Comparison of ENCODE assay signal across 1 cellular context in the genomic region with DNA sequence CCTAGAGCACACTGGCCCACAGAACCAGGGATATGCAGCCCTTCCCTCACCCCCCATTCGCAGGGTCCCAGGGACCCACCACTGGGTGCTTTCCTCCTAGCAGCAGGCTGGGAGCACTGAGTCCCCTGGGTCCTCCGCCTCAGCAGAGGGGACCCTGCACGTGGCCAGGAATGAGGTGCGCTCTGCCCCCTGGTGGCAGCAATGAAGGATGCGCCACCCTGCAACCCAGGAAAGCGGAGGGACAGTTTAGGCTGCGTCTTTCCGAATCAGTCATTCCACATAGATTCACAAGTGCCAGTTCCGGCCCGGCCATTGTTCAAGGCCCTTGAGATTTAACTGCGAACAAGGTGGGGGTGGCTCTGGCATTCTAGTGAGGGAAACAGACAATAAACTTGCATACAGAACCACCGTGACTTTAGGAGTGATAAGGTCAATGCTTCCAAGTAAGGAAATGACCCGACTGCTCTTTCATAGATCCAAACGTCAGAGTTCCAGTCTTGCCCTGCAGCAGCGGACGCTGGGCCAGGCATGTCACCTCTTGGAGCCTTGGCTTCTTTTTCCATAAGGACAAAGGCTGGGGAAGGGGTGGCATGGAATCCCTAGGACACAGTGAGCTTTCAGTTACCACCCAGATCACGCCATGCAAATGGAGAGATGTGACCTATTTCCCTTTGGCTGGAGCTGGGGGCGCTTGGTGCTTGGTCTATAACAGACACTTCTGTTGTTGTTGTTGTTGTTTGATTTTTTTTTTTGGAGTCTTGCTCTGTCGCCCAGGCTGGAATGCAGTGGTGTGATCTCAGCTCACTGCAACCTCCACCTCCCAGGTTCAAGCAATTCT.
A peak's percentile ranks its signal among the peaks of the same experiment; 100 is the strongest.
TF ChIP-seq lines count a peak whose summit lies in the region.

No MANE protein-coding gene starts in this region.

TF ChIP-seq in SK-N-SH, 30 proteins besides CTCF, POLR2A, EP300 and RAD21 (continued from another document):
- TF ChIP-seq, protein P1, sequence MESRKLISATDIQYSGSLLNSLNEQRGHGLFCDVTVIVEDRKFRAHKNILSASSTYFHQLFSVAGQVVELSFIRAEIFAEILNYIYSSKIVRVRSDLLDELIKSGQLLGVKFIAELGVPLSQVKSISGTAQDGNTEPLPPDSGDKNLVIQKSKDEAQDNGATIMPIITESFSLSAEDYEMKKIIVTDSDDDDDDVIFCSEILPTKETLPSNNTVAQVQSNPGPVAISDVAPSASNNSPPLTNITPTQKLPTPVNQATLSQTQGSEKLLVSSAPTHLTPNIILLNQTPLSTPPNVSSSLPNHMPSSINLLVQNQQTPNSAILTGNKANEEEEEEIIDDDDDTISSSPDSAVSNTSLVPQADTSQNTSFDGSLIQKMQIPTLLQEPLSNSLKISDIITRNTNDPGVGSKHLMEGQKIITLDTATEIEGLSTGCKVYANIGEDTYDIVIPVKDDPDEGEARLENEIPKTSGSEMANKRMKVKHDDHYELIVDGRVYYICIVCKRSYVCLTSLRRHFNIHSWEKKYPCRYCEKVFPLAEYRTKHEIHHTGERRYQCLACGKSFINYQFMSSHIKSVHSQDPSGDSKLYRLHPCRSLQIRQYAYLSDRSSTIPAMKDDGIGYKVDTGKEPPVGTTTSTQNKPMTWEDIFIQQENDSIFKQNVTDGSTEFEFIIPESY (IDR thresholded peaks at IDR 0.05; ENCODE audit: borderline replicate concordance, low read depth): no peak
- no peak for TF ChIP-seq ELF1 (IDR thresholded peaks at IDR 0.05)
- TF ChIP-seq, protein P2, sequence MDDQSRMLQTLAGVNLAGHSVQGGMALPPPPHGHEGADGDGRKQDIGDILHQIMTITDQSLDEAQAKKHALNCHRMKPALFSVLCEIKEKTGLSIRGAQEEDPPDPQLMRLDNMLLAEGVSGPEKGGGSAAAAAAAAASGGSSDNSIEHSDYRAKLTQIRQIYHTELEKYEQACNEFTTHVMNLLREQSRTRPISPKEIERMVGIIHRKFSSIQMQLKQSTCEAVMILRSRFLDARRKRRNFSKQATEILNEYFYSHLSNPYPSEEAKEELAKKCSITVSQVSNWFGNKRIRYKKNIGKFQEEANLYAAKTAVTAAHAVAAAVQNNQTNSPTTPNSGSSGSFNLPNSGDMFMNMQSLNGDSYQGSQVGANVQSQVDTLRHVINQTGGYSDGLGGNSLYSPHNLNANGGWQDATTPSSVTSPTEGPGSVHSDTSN (IDR thresholded peaks at IDR 0.05): no peak
- TF ChIP-seq, protein P3, sequence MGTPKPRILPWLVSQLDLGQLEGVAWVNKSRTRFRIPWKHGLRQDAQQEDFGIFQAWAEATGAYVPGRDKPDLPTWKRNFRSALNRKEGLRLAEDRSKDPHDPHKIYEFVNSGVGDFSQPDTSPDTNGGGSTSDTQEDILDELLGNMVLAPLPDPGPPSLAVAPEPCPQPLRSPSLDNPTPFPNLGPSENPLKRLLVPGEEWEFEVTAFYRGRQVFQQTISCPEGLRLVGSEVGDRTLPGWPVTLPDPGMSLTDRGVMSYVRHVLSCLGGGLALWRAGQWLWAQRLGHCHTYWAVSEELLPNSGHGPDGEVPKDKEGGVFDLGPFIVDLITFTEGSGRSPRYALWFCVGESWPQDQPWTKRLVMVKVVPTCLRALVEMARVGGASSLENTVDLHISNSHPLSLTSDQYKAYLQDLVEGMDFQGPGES (IDR thresholded peaks at IDR 0.05; ENCODE audit: low read depth, low read length): no peak
- no peak for TF ChIP-seq NFIC (IDR thresholded peaks at IDR 0.05; ENCODE audit: borderline replicate concordance)
- TF ChIP-seq, protein P4, sequence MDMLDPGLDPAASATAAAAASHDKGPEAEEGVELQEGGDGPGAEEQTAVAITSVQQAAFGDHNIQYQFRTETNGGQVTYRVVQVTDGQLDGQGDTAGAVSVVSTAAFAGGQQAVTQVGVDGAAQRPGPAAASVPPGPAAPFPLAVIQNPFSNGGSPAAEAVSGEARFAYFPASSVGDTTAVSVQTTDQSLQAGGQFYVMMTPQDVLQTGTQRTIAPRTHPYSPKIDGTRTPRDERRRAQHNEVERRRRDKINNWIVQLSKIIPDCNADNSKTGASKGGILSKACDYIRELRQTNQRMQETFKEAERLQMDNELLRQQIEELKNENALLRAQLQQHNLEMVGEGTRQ (IDR thresholded peaks at IDR 0.05; ENCODE audit: borderline replicate concordance, low read depth, low read length): 0 out of 2 replicates have a peak, but pooled peaks have one; percentile 31
- no peak for TF ChIP-seq RXRA (IDR thresholded peaks at IDR 0.05; ENCODE audit: borderline replicate concordance, low read depth)
- TF ChIP-seq NRF1 (IDR thresholded peaks at IDR 0.05; ENCODE audit: low read depth, low read length): no peak; the same call in 1 of the 2 replicates
- TF ChIP-seq RCOR1 (IDR thresholded peaks at IDR 0.05; ENCODE audit: low read length): no peak; the same call in 1 of the 2 replicates
- no peak for TF ChIP-seq FOSL2 (IDR thresholded peaks at IDR 0.05; ENCODE audit: borderline replicate concordance, low read depth)
- no peak for TF ChIP-seq RFX5 (IDR thresholded peaks at IDR 0.05; ENCODE audit: low read length)
- no peak for TF ChIP-seq POLR2AphosphoS5 (IDR thresholded peaks at IDR 0.05; ENCODE audit: low read depth, low read length)
- TF ChIP-seq SIN3A (IDR thresholded peaks at IDR 0.05; ENCODE audit: borderline replicate concordance, low read depth, low read length): no peak
- peak; percentile 91 for TF ChIP-seq MXI1 (IDR thresholded peaks at IDR 0.05; ENCODE audit: low read depth, low read length)
- TF ChIP-seq, protein P5, sequence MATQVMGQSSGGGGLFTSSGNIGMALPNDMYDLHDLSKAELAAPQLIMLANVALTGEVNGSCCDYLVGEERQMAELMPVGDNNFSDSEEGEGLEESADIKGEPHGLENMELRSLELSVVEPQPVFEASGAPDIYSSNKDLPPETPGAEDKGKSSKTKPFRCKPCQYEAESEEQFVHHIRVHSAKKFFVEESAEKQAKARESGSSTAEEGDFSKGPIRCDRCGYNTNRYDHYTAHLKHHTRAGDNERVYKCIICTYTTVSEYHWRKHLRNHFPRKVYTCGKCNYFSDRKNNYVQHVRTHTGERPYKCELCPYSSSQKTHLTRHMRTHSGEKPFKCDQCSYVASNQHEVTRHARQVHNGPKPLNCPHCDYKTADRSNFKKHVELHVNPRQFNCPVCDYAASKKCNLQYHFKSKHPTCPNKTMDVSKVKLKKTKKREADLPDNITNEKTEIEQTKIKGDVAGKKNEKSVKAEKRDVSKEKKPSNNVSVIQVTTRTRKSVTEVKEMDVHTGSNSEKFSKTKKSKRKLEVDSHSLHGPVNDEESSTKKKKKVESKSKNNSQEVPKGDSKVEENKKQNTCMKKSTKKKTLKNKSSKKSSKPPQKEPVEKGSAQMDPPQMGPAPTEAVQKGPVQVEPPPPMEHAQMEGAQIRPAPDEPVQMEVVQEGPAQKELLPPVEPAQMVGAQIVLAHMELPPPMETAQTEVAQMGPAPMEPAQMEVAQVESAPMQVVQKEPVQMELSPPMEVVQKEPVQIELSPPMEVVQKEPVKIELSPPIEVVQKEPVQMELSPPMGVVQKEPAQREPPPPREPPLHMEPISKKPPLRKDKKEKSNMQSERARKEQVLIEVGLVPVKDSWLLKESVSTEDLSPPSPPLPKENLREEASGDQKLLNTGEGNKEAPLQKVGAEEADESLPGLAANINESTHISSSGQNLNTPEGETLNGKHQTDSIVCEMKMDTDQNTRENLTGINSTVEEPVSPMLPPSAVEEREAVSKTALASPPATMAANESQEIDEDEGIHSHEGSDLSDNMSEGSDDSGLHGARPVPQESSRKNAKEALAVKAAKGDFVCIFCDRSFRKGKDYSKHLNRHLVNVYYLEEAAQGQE (IDR thresholded peaks at IDR 0.05; ENCODE audit: low read depth, low read length): no peak; the same call in 1 of the 2 replicates
- 0 out of 2 replicates have a peak, but pooled peaks have one; percentile 41 for TF ChIP-seq TEAD4 (IDR thresholded peaks at IDR 0.05; ENCODE audit: borderline replicate concordance, insufficient read depth)
- TF ChIP-seq JUND (IDR thresholded peaks at IDR 0.05): no peak
- peak; percentile 63 for TF ChIP-seq CHD2 (IDR thresholded peaks at IDR 0.05; ENCODE audit: low read length, partially characterized antibody)
- TF ChIP-seq GABPA (IDR thresholded peaks at IDR 0.05; ENCODE audit: low read depth): no peak
- no peak for TF ChIP-seq YY1 (IDR thresholded peaks at IDR 0.05; ENCODE audit: low read depth)
- no peak for TF ChIP-seq FOXJ3 (CRISPR knock-in tag; IDR thresholded peaks at IDR 0.05)
- TF ChIP-seq FOXM1 (IDR thresholded peaks at IDR 0.05; ENCODE audit: low read depth): no peak
- TF ChIP-seq GATA2 (CRISPR knock-in tag; IDR thresholded peaks at IDR 0.05): no peak
- TF ChIP-seq EZH2phosphoT487 (IDR thresholded peaks at IDR 0.05; ENCODE audit: borderline replicate concordance, low read depth): no peak
